In genomic region chr7:140284062-140284461, GRCh38 we compare ENCODE assay signal across 20 cellular contexts.
DNase-seq lines count a peak whose midpoint lies in the region; ATAC-seq and TF ChIP-seq lines count a peak whose summit lies in the region.
"Had no signal": no experiment of that assay in that cellular context is flagged by ENCODE, and none has a peak within 500 bp of the region (broad histone marks: within the 10 kb centered on the region; RNA-seq: fewer than 3 reads in every experiment).

No MANE protein-coding gene starts in this region.

- no peak for ATAC-seq in GM19324 (IDR thresholded peaks at IDR 0.05; ENCODE audit: low FRiP score, unreplicated experiment)
- ATAC-seq: Right ventricle myocardium inferior had no signal

- H3K27ac ChIP-seq in breast epithelium (no peak overlapping the region), SJCRH30 (no peak overlapping the region)
- H3K27ac ChIP-seq: HL-60 had no signal

- H3K36me3 ChIP-seq in breast epithelium (no peaks in the 10 kb centered on the region), SJCRH30 (no peaks in the 10 kb centered on the region)

- intact Hi-C loops in breast epithelium (cut with DNase I; ENCODE audit: low total_unique reads), result no loop called here

- no peak for TF ChIP-seq POLR2A in breast epithelium (IDR thresholded peaks at IDR 0.05)

- DNase-seq in ACHN (peak; percentile 38), HK-2 (ENCODE audit: unreplicated experiment) (peak; percentile 6), astrocyte of the spinal cord (ENCODE audit: low read depth, low spot score) (peak; percentile 21), kidney glomerular epithelial cell (lab: John Stamatoyannopoulos, UW) (peak; percentile 11), breast epithelium (ENCODE audit: low spot score in 2 of 2) (no peak), NCI-H226 (no peak), SJCRH30 (no peak)
- DNase-seq: DMS53, GF-D8, H7, KG1, NCI-H1105 treated with DMSO at 0.1 percent for 48 hours, NCI-H2081, NCI-H2171 treated with DMSO at 0.1 percent for 48 hours, NCI-H446, NCI-H526, OCI-M1 had no signal

- in situ Hi-C loops in ACHN (cut with HindIII; ENCODE audit: low pct_ligation_motif_present, low pct_unique_long_range_greater_than_20kb, low sequenced_read_pairs) (no loop called here), astrocyte of the spinal cord (cut with HindIII; ENCODE audit: low sequenced_read_pairs) (no loop called here)

- H3K9me3 ChIP-seq in breast epithelium, result peaks cover 0 to 4% of the 10 kb centered on the region in 2 donors
- no peaks in the 10 kb centered on the region for H3K9me3 ChIP-seq in SJCRH30 (replicated peaks)

- H3K4me1 ChIP-seq in breast epithelium (no peaks in the 10 kb centered on the region), SJCRH30 (no peaks in the 10 kb centered on the region)

- no peak for TF ChIP-seq CTCF in astrocyte of the spinal cord (IDR thresholded peaks at IDR 0.05; ENCODE audit: low read depth, low read length)
- no peak for TF ChIP-seq CTCF in breast epithelium (IDR thresholded peaks at IDR 0.05)

- H3K4me3 ChIP-seq in astrocyte of the spinal cord (ENCODE audit: low read depth, low read length) (no peak overlapping the region), breast epithelium (no peak overlapping the region), SJCRH30 (no peak overlapping the region)

- H3K27me3 ChIP-seq in breast epithelium (no peaks in the 10 kb centered on the region), SJCRH30 (peaks cover 9% of the 10 kb centered on the region; the same call in 1 of the 2 replicates)

Comparison
In these comparisons a context has a peak if more than half of its experiments do, and no peak if none do; other contexts are left out.
1. DNase-seq: peak in ACHN (single experiment), HK-2 (single experiment), astrocyte of the spinal cord (single experiment) and kidney glomerular epithelial cell (single experiment); none in breast epithelium (0 of 2), NCI-H226 (single experiment) and SJCRH30 (0 of 2).